Comparison of ENCODE assay signal across 9 cellular contexts in genomic region chr4:113958766-113959540, GRCh38. TPM values are rescaled to one million over a fixed set of nuclear protein-coding genes. Genes with fewer than 3 reads are reported as not detected.
DNase-seq lines count a peak whose midpoint lies in the region; FAIRE-seq and TF ChIP-seq lines count a peak whose summit lies in the region.
"Had no signal": no experiment of that assay in that cellular context is flagged by ENCODE, and none has a peak within 500 bp of the region (broad histone marks: within the 10 kb centered on the region; RNA-seq: fewer than 3 reads in every experiment).

No MANE protein-coding gene starts in this region.

- H3K4ac ChIP-seq in mesenchymal stem cell (ENCODE audit: low read depth in 1 of 2, low read length in 2 of 2) (no peak overlapping the region), H9 (ENCODE audit: low read depth, low read length) (no peak overlapping the region)

- H3K23me2 ChIP-seq in H9 (ENCODE audit: insufficient read length, low read depth, low read length, poor library complexity, severe bottlenecking), result no peaks in the 10 kb centered on the region

- H3K27ac ChIP-seq in ascending aorta (peak overlapping the region; percentile 63 to 77), mesenchymal stem cell (ENCODE audit: low read length, poor library complexity, severe bottlenecking) (peak overlapping the region; percentile 97), H9 (ENCODE audit: insufficient read length, low read depth, low read length) (no peak overlapping the region)

- intact Hi-C loops in ascending aorta (cut with DNase I), result loop anchor here (2.0 to 5.0 kb wide), 3 partner anchors 20 to 318 kb away; partner anchors contain the start of genes ARSJ and CAMK2D

- H3K4me1 ChIP-seq in ascending aorta, result peaks cover 0 to 18% of the 10 kb centered on the region in 2 donors
- H3K4me1 ChIP-seq in mesenchymal stem cell (ENCODE audit: control insufficient read depth, insufficient read depth, low read depth, low read length), result peaks cover 6% of the 10 kb centered on the region
- H3K4me1 ChIP-seq in H9 (ENCODE audit: insufficient read depth, low read length), result no peaks in the 10 kb centered on the region

- no peak overlapping the region for H3K56ac ChIP-seq in H9 (ENCODE audit: insufficient read length, low read depth, low read length)

- H3K4me1 Mint-ChIP-seq in H9, result peaks cover 0 to 6% of the 10 kb centered on the region in 2 experiments; a peak in 2 of 4 replicates

- H2BK120ac ChIP-seq in mesenchymal stem cell (ENCODE audit: low read depth, low read length), result peak overlapping the region; percentile 34
- no peak overlapping the region for H2BK120ac ChIP-seq in H9 (ENCODE audit: low read depth, low read length, poor library complexity, severe bottlenecking)

- H2BK5ac ChIP-seq in mesenchymal stem cell (ENCODE audit: low read depth, low read length, poor library complexity, severe bottlenecking) (peak overlapping the region; percentile 89), H9 (ENCODE audit: insufficient read length, low read length) (no peak overlapping the region)

- no peaks in the 10 kb centered on the region for H3K79me2 ChIP-seq in H9 (ENCODE audit: insufficient read depth, low read length)

- H3K23ac ChIP-seq in mesenchymal stem cell (ENCODE audit: low read length in 2 of 2), result no peak overlapping the region
- H3K23ac ChIP-seq in H9 (ENCODE audit: insufficient read length, low read depth, low read length), result no peak overlapping the region

- H3K27ac Mint-ChIP-seq in H9, result peak overlapping the region in 1 of 3 experiments; percentile 32; a peak in 1 of 7 replicates

- no peak overlapping the region for H2BK15ac ChIP-seq in mesenchymal stem cell (ENCODE audit: low read depth, poor library complexity, severe bottlenecking)
- no peak overlapping the region for H2BK15ac ChIP-seq in H9 (ENCODE audit: low read depth, low read length)

- FAIRE-seq in HTR-8/SVneo (lab: Jason Lieb, UNC), result no peak
- FAIRE-seq in frontal cortex (lab: Jason Lieb, UNC), result no peak

- H3K36me3 ChIP-seq in ascending aorta (no peaks in the 10 kb centered on the region), mesenchymal stem cell (ENCODE audit: control insufficient read depth in 1 of 2, insufficient read depth in 2 of 2, low read depth in 1 of 2, low read length in 2 of 2) (peaks cover 0 to 2% of the 10 kb centered on the region in 2 experiments)

- H3K4me2 ChIP-seq in mesenchymal stem cell (ENCODE audit: low read length, poor library complexity, severe bottlenecking) (peak overlapping the region; percentile 43), H9 (ENCODE audit: insufficient read depth, insufficient read length, low read length) (no peak overlapping the region)

- H3K27me3 Mint-ChIP-seq in H9 (ENCODE audit: low read depth), result no peaks in the 10 kb centered on the region

- H4K20me1 ChIP-seq in H9 (ENCODE audit: control insufficient read depth, insufficient read depth, insufficient read length), result no peaks in the 10 kb centered on the region

- H4K5ac ChIP-seq in H9 (ENCODE audit: insufficient read length, low read depth, low read length), result no peak overlapping the region

- no peak overlapping the region for H2AK5ac ChIP-seq in mesenchymal stem cell (ENCODE audit: low read length, severe bottlenecking)
- H2AK5ac ChIP-seq in H9 (ENCODE audit: insufficient read length, low read length), result no peak overlapping the region

- H3K18ac ChIP-seq in mesenchymal stem cell (ENCODE audit: low read depth in 1 of 2, low read length in 2 of 2) (no peak overlapping the region), H9 (ENCODE audit: insufficient read length, low read depth, low read length) (no peak overlapping the region)

- H3K4me3 Mint-ChIP-seq in H9, result no peak overlapping the region
- H3K4me3 Mint-ChIP-seq: activated T-cell treated with anti-CD3 and anti-CD28 coated beads, Interleukin-2, amount 50 U/mL, for 4 hours had no signal

- DNase-seq in Caki2 (ENCODE audit: low read depth), result peak; percentile 86
- DNase-seq in HTR-8/SVneo (ENCODE audit: insufficient read length, low spot score), result peak; percentile 34
- DNase-seq in ascending aorta (ENCODE audit: low spot score in 2 of 2), result no peak
- peak; percentile 95 for DNase-seq in mesenchymal stem cell
- DNase-seq in frontal cortex (ENCODE audit: low spot score in 2 of 2), result no peak
- DNase-seq in hepatic stellate cell (ENCODE audit: low spot score), result no peak
- DNase-seq in H9, result no peak
- DNase-seq in RPMI8226, result no peak
- DNase-seq: activated T-cell treated with anti-CD3 and anti-CD28 coated beads, Interleukin-2, amount 50 U/mL, for 4 hours had no signal

- peaks cover 0 to 1% of the 10 kb centered on the region in 2 experiments; a peak in 1 of 5 replicates for H3K9me3 Mint-ChIP-seq in H9

- H2BK20ac ChIP-seq in H9 (ENCODE audit: low read depth, low read length, poor library complexity, severe bottlenecking), result no peak overlapping the region

- H3K9me3 ChIP-seq in ascending aorta (no peaks in the 10 kb centered on the region), mesenchymal stem cell (ENCODE audit: control insufficient read depth, low read length) (no peaks in the 10 kb centered on the region), H9 (ENCODE audit: control insufficient read depth, low read depth, low read length) (no peaks in the 10 kb centered on the region)

- H4K8ac ChIP-seq in mesenchymal stem cell (ENCODE audit: low read length) (no peak overlapping the region), H9 (replicated peaks; ENCODE audit: insufficient read length, low read depth, low read length) (no peak overlapping the region)

- H3K14ac ChIP-seq in mesenchymal stem cell (ENCODE audit: low read length in 2 of 2), result no peak overlapping the region
- H3K14ac ChIP-seq in H9 (ENCODE audit: insufficient read depth, low read length), result no peak overlapping the region

- H3K4me3 ChIP-seq in ascending aorta, result peak overlapping the region in 1 of 2 donors; percentile 46
- peak overlapping the region in 1 of 2 experiments; percentile 35 for H3K4me3 ChIP-seq in mesenchymal stem cell (ENCODE audit: insufficient read depth in 1 of 2, low read depth in 1 of 2, low read length in 2 of 2)

- H4K91ac ChIP-seq in mesenchymal stem cell (ENCODE audit: low read length), result no peak overlapping the region
- H4K91ac ChIP-seq in H9 (ENCODE audit: insufficient read length, low read depth, low read length), result no peak overlapping the region

- WGBS in mesenchymal stem cell, result 74% methylated on average over 1 of the region's 8 CpGs
- WGBS in H9 (ENCODE audit: extremely low coverage, insufficient read length, low lambda C conversion rate), result no CpG with 5 or more reads among the region's 8 CpGs

- TF ChIP-seq CTCF in ascending aorta (IDR thresholded peaks at IDR 0.05) (no peak), H9 (conservative IDR thresholded peaks at IDR 0.05) (no peak)

- no peak overlapping the region for H2AFZ ChIP-seq in mesenchymal stem cell (ENCODE audit: low read depth, low read length)
- no peak overlapping the region for H2AFZ ChIP-seq in H9 (ENCODE audit: low read length)

- peak overlapping the region; percentile 74 for H3K9ac ChIP-seq in mesenchymal stem cell (ENCODE audit: low read length)
- no peak overlapping the region for H3K9ac ChIP-seq in H9 (ENCODE audit: extremely low read depth, insufficient read length, low read length)

- H2BK12ac ChIP-seq in mesenchymal stem cell (ENCODE audit: low read length in 2 of 2) (no peak overlapping the region), H9 (ENCODE audit: insufficient read length, low read depth, low read length) (no peak overlapping the region)

- H3T11ph ChIP-seq in H9 (ENCODE audit: low read length), result no peak overlapping the region

- no peaks in the 10 kb centered on the region for H3K36me3 Mint-ChIP-seq in H9 (ENCODE audit: insufficient read depth in 1 of 3, low read depth in 3 of 3)

- H3K27me3 ChIP-seq in ascending aorta (no peaks in the 10 kb centered on the region), mesenchymal stem cell (ENCODE audit: control insufficient read depth in 1 of 2, insufficient read depth in 1 of 2, low read length in 2 of 2) (no peaks in the 10 kb centered on the region), H9 (ENCODE audit: insufficient read depth, low read length) (no peaks in the 10 kb centered on the region)

- in situ Hi-C loops in Caki2 (cut with HindIII; ENCODE audit: low pct_unique_long_range_greater_than_20kb, low sequenced_read_pairs), result no loop called here

- H3K79me1 ChIP-seq in mesenchymal stem cell (replicated peaks; ENCODE audit: low read length, poor library complexity, severe bottlenecking), result peaks cover 4% of the 10 kb centered on the region
- no peaks in the 10 kb centered on the region for H3K79me1 ChIP-seq in H9 (ENCODE audit: insufficient read depth, low read depth, low read length, poor library complexity, severe bottlenecking)

RNA-seq across cellular contexts. Expression of gene ARSJ, which starts 20.5 kb away (rescaled TPM):
- total RNA-seq in Caki2 (2014; rRNA removed; shearing (Covaris generic); ENCODE audit: low replicate concordance), result 22.7 and 34.9 TPM in 2 replicates
- total RNA-seq in ascending aorta (14.6 TPM), frontal cortex (0.41 TPM), H9 (2021) (0.57 and 1.1 TPM in 2 replicates)
- 22.2 TPM for polyA plus RNA-seq in mesenchymal stem cell (2013, experiment 1 of 2)
- 23.1 TPM for polyA plus RNA-seq in mesenchymal stem cell (2013, experiment 2 of 2)

Comparison
In these comparisons a context has a peak if more than half of its experiments do, and no peak if none do; other contexts are left out.
1. DNase-seq: peak in Caki2 (single experiment), HTR-8/SVneo (single experiment) and mesenchymal stem cell (single experiment); none in ascending aorta (0 of 2), frontal cortex (0 of 2), hepatic stellate cell (single experiment), H9 (single experiment) and RPMI8226 (single experiment).